ENCODE assay signal across 1 cellular context in genomic region chr16:21153124-21153729, GRCh38.
TF ChIP-seq lines count a peak whose summit lies in the region.

No MANE protein-coding gene starts in this region.

TF ChIP-seq in K562, 482 proteins besides CTCF, POLR2A, EP300 and RAD21:
- peak; percentile 47 for TF ChIP-seq NFYB (IDR thresholded peaks at IDR 0.05; ENCODE audit: extremely low read depth, insufficient read length)
